Comparison of ENCODE assay signal across 8 cellular contexts in the genomic region with DNA sequence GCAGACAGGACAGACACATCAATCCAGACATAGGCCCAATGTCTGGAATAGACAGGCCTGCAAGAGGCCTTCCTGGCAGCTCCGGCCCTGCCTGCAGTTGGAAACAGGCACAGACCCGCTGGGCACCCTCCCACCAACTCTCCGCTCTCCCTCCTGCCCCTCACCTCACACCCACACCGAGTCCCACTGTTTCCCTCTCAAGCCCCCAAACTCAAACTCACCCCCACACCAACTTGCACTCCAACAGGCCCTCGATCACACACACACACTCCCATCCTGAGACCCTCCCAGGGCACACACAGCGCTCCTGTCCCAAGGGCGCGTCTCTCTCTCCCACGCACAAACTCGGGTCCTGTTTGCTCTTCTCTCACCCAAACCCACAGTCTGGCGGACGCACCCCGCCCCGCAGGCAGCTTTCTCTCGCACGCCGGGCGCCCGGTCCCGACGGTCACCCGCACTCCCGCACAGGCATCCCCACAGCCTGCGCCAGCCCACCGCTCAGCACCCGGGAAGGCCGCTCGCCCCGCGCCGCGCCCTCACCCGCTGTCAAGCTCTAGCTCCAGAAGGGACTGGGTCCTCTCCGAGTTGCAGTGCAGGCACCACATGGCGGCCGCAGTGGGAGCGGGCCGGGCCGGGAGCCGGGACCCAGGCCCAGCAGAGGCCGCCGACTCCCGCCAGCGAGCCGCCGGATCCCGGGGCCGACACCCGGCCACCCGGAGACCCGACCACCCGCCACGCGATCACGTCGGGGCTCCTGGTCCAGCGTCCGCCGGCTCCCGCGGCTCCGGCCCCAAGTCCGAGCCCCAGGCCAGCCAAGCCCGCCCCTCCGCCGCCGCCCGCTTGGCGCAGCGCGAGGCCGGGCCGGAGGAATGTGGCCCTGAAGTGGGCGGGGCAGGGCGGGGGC.
A peak's percentile ranks its signal among the peaks of the same experiment; 100 is the strongest.
DNase-seq lines count a peak whose midpoint lies in the region; ATAC-seq, FAIRE-seq and TF ChIP-seq lines count a peak whose summit lies in the region.

No MANE protein-coding gene starts in this region.

- H3K9ac ChIP-seq in HepG2 (ENCODE audit: insufficient read depth, low read depth, low read length) (peak overlapping the region; percentile 94), subcutaneous abdominal adipose tissue (ENCODE audit: low read length in 5 of 5) (peak overlapping the region; percentile 68 to 91 (median 74))

- peak overlapping the region; percentile 82 for H3K4me3 Mint-ChIP-seq in CD8-positive, alpha-beta T cell

- intact Hi-C loops in CD8-positive, alpha-beta T cell (cut with DNase I, micrococcal nuclease): loop anchor here (1.0 to 10.0 kb wide), 7 partner anchors 28 to 1212 kb away; a partner anchor contains a TSS
- intact Hi-C loops in HepG2 (cut with micrococcal nuclease; ENCODE audit: unreplicated experiment): loop anchor here (1.0 to 5.0 kb wide), 2 partner anchors 17 to 1210 kb away; a partner anchor contains a TSS

- POLR2A ChIA-PET in CD8-positive, alpha-beta T cell (lab: Charles Lee): interaction anchor here (0.7 to 3.3 kb wide), 2 partner anchors 10 to 45 kb away, joined by 5 to 8 read pairs; no protein-coding TSS in a partner anchor
- POLR2A ChIA-PET in HepG2 (lab: Yijun Ruan, JAX): interaction anchor here (0.8 to 3.9 kb wide), 15 partner anchors 8 to 513 kb away, joined by 3 to 29 read pairs (median 5); a partner anchor contains a TSS

- no TSS peak for BruUV-seq in HepG2 (replicated peaks; lab: Mats Ljungman, UMichigan)

- H3K27ac Mint-ChIP-seq in CD8-positive, alpha-beta T cell: peak overlapping the region; percentile 57

- ATAC-seq in CD8-positive, alpha-beta T cell: peak; percentile 12
- ATAC-seq in GM21619 (IDR thresholded peaks at IDR 0.05; ENCODE audit: unreplicated experiment): peak; percentile 9
- ATAC-seq in HepG2: peak; percentile 59

- H3K9me3 Mint-ChIP-seq in CD8-positive, alpha-beta T cell: no peaks in the 10 kb centered on the region

- no peak; a peak in 1 of 4 replicates for TF ChIP-seq POLR2A in HepG2 (IDR thresholded peaks at IDR 0.05; ENCODE audit: insufficient read depth in 1 of 2, low read depth in 2 of 2, low read length in 2 of 2)

- no peaks in the 10 kb centered on the region for H3K27me3 ChIP-seq in CD8-positive, alpha-beta T cell (ENCODE audit: insufficient read depth, low read length)
- H3K27me3 ChIP-seq in brain microvascular endothelial cell (replicated peaks): no peaks in the 10 kb centered on the region
- peaks cover 0 to 3% of the 10 kb centered on the region in 2 experiments; a peak in 1 of 5 replicates for H3K27me3 ChIP-seq in HepG2 (ENCODE audit: control insufficient read depth in 1 of 2, insufficient read depth in 2 of 2, low read length in 2 of 2)
- H3K27me3 ChIP-seq in subcutaneous abdominal adipose tissue (ENCODE audit: control insufficient read depth in 5 of 5, insufficient read depth in 4 of 5, low read length in 5 of 5): no peaks in the 10 kb centered on the region

- in situ Hi-C loops in brain microvascular endothelial cell (cut with HindIII; ENCODE audit: low pct_ligation_motif_present, low sequenced_read_pairs) (no loop called here), HepG2 (cut with HindIII; ENCODE audit: extremely low pct_ligation_motif_present, low pct_unique_long_range_greater_than_20kb) (no loop called here)

- TF ChIP-seq RAD21 in Ishikawa (IDR thresholded peaks at IDR 0.05; ENCODE audit: low read depth) (no peak), HepG2 (CRISPR knock-in tag; IDR thresholded peaks at IDR 0.05) (peak; percentile 71)

- H3K4me2 ChIP-seq in HepG2 (ENCODE audit: low read depth, low read length): peak overlapping the region; percentile 78

- H3K4me1 Mint-ChIP-seq in CD8-positive, alpha-beta T cell (ENCODE audit: low read depth): peaks cover 75% of the 10 kb centered on the region

- peaks cover 22% of the 10 kb centered on the region for H4K20me1 ChIP-seq in HepG2 (ENCODE audit: insufficient read depth, low read length)

- H3K27ac ChIP-seq in CD8-positive, alpha-beta T cell (ENCODE audit: low read depth, low read length): no peak overlapping the region
- peak overlapping the region; percentile 33 for H3K27ac ChIP-seq in brain microvascular endothelial cell
- H3K27ac ChIP-seq in HepG2 (ENCODE audit: extremely low read length, insufficient read depth, low read length): peak overlapping the region; percentile 81
- peak overlapping the region; percentile 50 for H3K27ac ChIP-seq in subcutaneous abdominal adipose tissue (ENCODE audit: low read depth, low read length)

- no peak overlapping the region for H2AFZ ChIP-seq in HepG2 (ENCODE audit: low read length)

- peaks cover 25% of the 10 kb centered on the region for H3K36me3 Mint-ChIP-seq in CD8-positive, alpha-beta T cell

- CTCF ChIA-PET in CD8-positive, alpha-beta T cell (lab: Charles Lee): interaction anchor here (0.6 to 1.2 kb wide), 3 partner anchors 28 to 360 kb away, joined by 3 to 4 read pairs (median 3); no protein-coding TSS in a partner anchor
- CTCF ChIA-PET in HepG2 (lab: Yijun Ruan, JAX; ENCODE audit: low intra/inter-chr PET ratio, low total read pairs): no interaction called here

- no peak for DNase-seq in CD8-positive, alpha-beta T cell
- DNase-seq in brain microvascular endothelial cell: no peak
- DNase-seq in HepG2 (ENCODE audit: low spot score): no peak
- DNase-seq in NCI-H82 treated with DMSO at 0.1 percent for 48 hours (lab: John Stamatoyannopoulos, UW; ENCODE audit: unreplicated experiment): no peak
- DNase-seq in NCI-H2171 (lab: John Stamatoyannopoulos, UW): no peak

- no peaks in the 10 kb centered on the region for H3K9me3 ChIP-seq in CD8-positive, alpha-beta T cell (ENCODE audit: low read length)
- H3K9me3 ChIP-seq in HepG2 (ENCODE audit: low read length) (no peaks in the 10 kb centered on the region), subcutaneous abdominal adipose tissue (ENCODE audit: control insufficient read depth in 5 of 5, low read length in 5 of 5) (no peaks in the 10 kb centered on the region)

- H3K4me1 ChIP-seq in CD8-positive, alpha-beta T cell (ENCODE audit: insufficient read depth, low read length): peaks cover 60% of the 10 kb centered on the region
- peaks cover 77% of the 10 kb centered on the region for H3K4me1 ChIP-seq in HepG2 (ENCODE audit: insufficient read depth, low read length)
- H3K4me1 ChIP-seq in subcutaneous abdominal adipose tissue (ENCODE audit: control insufficient read depth in 5 of 5, insufficient read depth in 5 of 5, low read length in 5 of 5): peaks cover 29 to 73% (median 69%) of the 10 kb centered on the region in 5 donors

- peaks cover 52% of the 10 kb centered on the region for H3K79me2 ChIP-seq in HepG2 (ENCODE audit: insufficient read depth, low read length)

- TF ChIP-seq CTCF in CD8-positive, alpha-beta T cell (IDR thresholded peaks at IDR 0.05): no peak
- TF ChIP-seq CTCF in brain microvascular endothelial cell (IDR thresholded peaks at IDR 0.05; ENCODE audit: low read depth, low read length, missing control alignments) (no peak), HepG2 (CRISPR knock-in tag; IDR thresholded peaks at IDR 0.05) (no peak)

- H3K36me3 ChIP-seq in CD8-positive, alpha-beta T cell (ENCODE audit: insufficient read depth, low read length): no peaks in the 10 kb centered on the region
- no peaks in the 10 kb centered on the region for H3K36me3 ChIP-seq in brain microvascular endothelial cell (replicated peaks)
- H3K36me3 ChIP-seq in HepG2 (replicated peaks in 1 of 2; ENCODE audit: control insufficient read depth in 1 of 2, insufficient read depth in 2 of 2, low read length in 2 of 2): peaks cover 5 to 9% of the 10 kb centered on the region in 2 experiments; a peak in 4 of 5 replicates
- H3K36me3 ChIP-seq in subcutaneous abdominal adipose tissue (ENCODE audit: control insufficient read depth in 5 of 5, insufficient read depth in 5 of 5, low read length in 5 of 5): no peaks in the 10 kb centered on the region

- 1% methylated on average over 23 of the region's 75 CpGs for WGBS in HepG2 (ENCODE audit: low lambda C conversion rate)

- no peak for FAIRE-seq in HepG2 (lab: Jason Lieb, UNC)

- TF ChIP-seq EP300 in Ishikawa (IDR thresholded peaks at IDR 0.05; ENCODE audit: borderline replicate concordance) (no peak), HepG2 (IDR thresholded peaks at IDR 0.05; ENCODE audit: low read depth in 2 of 2, low read length in 2 of 2) (no peak), HepG2 (CRISPR knock-in tag; IDR thresholded peaks at IDR 0.05; ENCODE audit: borderline replicate concordance) (no peak)

- peak overlapping the region; percentile 46 for H3K4me3 ChIP-seq in CD8-positive, alpha-beta T cell (ENCODE audit: low read depth, low read length)
- H3K4me3 ChIP-seq in brain microvascular endothelial cell (ENCODE audit: low read depth, low read length): peak overlapping the region; percentile 72
- H3K4me3 ChIP-seq in HepG2 (replicated peaks in 1 of 3; ENCODE audit: insufficient read depth in 1 of 3, low read depth in 2 of 3, low read length in 3 of 3): peak overlapping the region; percentile 94 to 95 (median 95)
- peak overlapping the region; percentile 72 to 89 (median 83) for H3K4me3 ChIP-seq in subcutaneous abdominal adipose tissue (ENCODE audit: low read depth in 1 of 5, low read length in 5 of 5)

- H3K27me3 Mint-ChIP-seq in CD8-positive, alpha-beta T cell (ENCODE audit: low read depth): no peaks in the 10 kb centered on the region

TF ChIP-seq in Ishikawa, 13 proteins besides CTCF, POLR2A, EP300 and RAD21:
- peak; percentile 60; the same call in 1 of the 2 replicates for TF ChIP-seq YY1 (IDR thresholded peaks at IDR 0.05; ENCODE audit: low read depth)
- TF ChIP-seq, protein P1, sequence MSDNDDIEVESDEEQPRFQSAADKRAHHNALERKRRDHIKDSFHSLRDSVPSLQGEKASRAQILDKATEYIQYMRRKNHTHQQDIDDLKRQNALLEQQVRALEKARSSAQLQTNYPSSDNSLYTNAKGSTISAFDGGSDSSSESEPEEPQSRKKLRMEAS (IDR thresholded peaks at IDR 0.05): peak; percentile 30; the same call in 1 of the 2 replicates
- no peak for TF ChIP-seq EGR1 (IDR thresholded peaks at IDR 0.05)
- TF ChIP-seq TEAD4 (IDR thresholded peaks at IDR 0.05): 0 out of 2 replicates have a peak, but pooled peaks have one; percentile 11

TF ChIP-seq in HepG2, 621 proteins besides CTCF, POLR2A, EP300 and RAD21 (continues in another document):
- TF ChIP-seq ZNF629 (CRISPR knock-in tag; conservative IDR thresholded peaks at IDR 0.05): no peak
- TF ChIP-seq ZKSCAN5 (CRISPR knock-in tag; IDR thresholded peaks at IDR 0.05): no peak
- no peak for TF ChIP-seq ZMYM2 (CRISPR knock-in tag; IDR thresholded peaks at IDR 0.05)
- no peak for TF ChIP-seq SNRNP70 (IDR thresholded peaks at IDR 0.05; ENCODE audit: low read depth, low read length)
- peak; percentile 24; the same call in 1 of the 2 replicates for TF ChIP-seq MEIS2 (CRISPR knock-in tag; IDR thresholded peaks at IDR 0.05)
- TF ChIP-seq KDM2A (CRISPR knock-in tag; IDR thresholded peaks at IDR 0.05; ENCODE audit: borderline replicate concordance, low read depth): 0 out of 2 replicates have a peak, but pooled peaks have one; percentile 16
- TF ChIP-seq CENPX (CRISPR knock-in tag; IDR thresholded peaks at IDR 0.05): no peak
- TF ChIP-seq AGO2 (optimal IDR thresholded peaks at IDR 0.05; ENCODE audit: low read depth, low read length): peak; percentile 85

Comparison
In these comparisons a context has a peak if more than half of its experiments do, and no peak if none do; other contexts are left out.
1. ATAC-seq: peak in every context shown above with its lines; median percentile 59 in HepG2; 12 in CD8-positive, alpha-beta T cell; 9 in GM21619.